8 cellular contexts compared by ENCODE assay signal in genomic region chr5:169583424-169584215, GRCh38. TPM values are rescaled to one million over a fixed set of nuclear protein-coding genes. Genes with fewer than 3 reads are reported as not detected.
DNase-seq lines count a peak whose midpoint lies in the region; ATAC-seq and TF ChIP-seq lines count a peak whose summit lies in the region.

A gene with protein sequence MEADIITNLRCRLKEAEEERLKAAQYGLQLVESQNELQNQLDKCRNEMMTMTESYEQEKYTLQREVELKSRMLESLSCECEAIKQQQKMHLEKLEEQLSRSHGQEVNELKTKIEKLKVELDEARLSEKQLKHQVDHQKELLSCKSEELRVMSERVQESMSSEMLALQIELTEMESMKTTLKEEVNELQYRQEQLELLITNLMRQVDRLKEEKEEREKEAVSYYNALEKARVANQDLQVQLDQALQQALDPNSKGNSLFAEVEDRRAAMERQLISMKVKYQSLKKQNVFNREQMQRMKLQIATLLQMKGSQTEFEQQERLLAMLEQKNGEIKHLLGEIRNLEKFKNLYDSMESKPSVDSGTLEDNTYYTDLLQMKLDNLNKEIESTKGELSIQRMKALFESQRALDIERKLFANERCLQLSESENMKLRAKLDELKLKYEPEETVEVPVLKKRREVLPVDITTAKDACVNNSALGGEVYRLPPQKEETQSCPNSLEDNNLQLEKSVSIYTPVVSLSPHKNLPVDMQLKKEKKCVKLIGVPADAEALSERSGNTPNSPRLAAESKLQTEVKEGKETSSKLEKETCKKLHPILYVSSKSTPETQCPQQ (plus strand): TSS chr5:169583773. CDS start chr5:169588417, 4,644 bp downstream.

- H3K79me2 ChIP-seq in mesendoderm (ENCODE audit: control insufficient read depth, insufficient read depth, low read length), result peaks cover 30% of the 10 kb centered on the region

- no peaks in the 10 kb centered on the region for H3K9me3 Mint-ChIP-seq in activated CD8-positive, alpha-beta memory T cell treated with anti-CD3 and anti-CD28 coated beads, Interleukin-2, amount 10 ng/mL, durations not matched to agents 7 days and 5 days (ENCODE audit: low read depth)
- no peaks in the 10 kb centered on the region for H3K9me3 Mint-ChIP-seq in endodermal cell

- H3K36me3 ChIP-seq in NT2/D1 (ENCODE audit: insufficient read depth, insufficient read length, low read length) (peaks cover 25% of the 10 kb centered on the region), endodermal cell (ENCODE audit: control insufficient read depth, insufficient read depth, low read length) (peaks cover 7% of the 10 kb centered on the region), mesendoderm (ENCODE audit: control insufficient read depth, insufficient read depth, low read length) (no peaks in the 10 kb centered on the region)

- H3K27me3 ChIP-seq in NT2/D1 (ENCODE audit: insufficient read depth, insufficient read length) (no peaks in the 10 kb centered on the region), endodermal cell (ENCODE audit: control insufficient read depth, insufficient read depth, low read length, poor library complexity, severe bottlenecking) (peaks cover 12% of the 10 kb centered on the region), mesendoderm (ENCODE audit: insufficient read depth, low read length, poor library complexity) (no peaks in the 10 kb centered on the region)

- WGBS in endodermal cell (ENCODE audit: insufficient coverage in 1 of 2, insufficient read length in 1 of 2), 2 experiments, result 0% methylated on average over 9 to 53 of the region's 53 CpGs
- no CpG with 5 or more reads among the region's 53 CpGs for WGBS in mesendoderm (ENCODE audit: extremely low coverage, insufficient coverage, low lambda C conversion rate)

- peak within 1 kb of the TSS; percentile 98 for H3K56ac ChIP-seq in mesendoderm (ENCODE audit: low read length)

- H4K8ac ChIP-seq in mesendoderm (ENCODE audit: low read depth, low read length), result peak within 1 kb of the TSS; percentile 90

- peak within 1 kb of the TSS; percentile 91 for H3K4ac ChIP-seq in mesendoderm (ENCODE audit: low read depth, low read length)

- no peak within 1 kb of the TSS for H4K5ac ChIP-seq in mesendoderm (ENCODE audit: low read length)

- peak within 1 kb of the TSS; percentile 88 for H3K4me3 ChIP-seq in NT2/D1 (ENCODE audit: insufficient read length, low read depth)
- peak within 1 kb of the TSS; percentile 90 for H3K4me3 ChIP-seq in endodermal cell (ENCODE audit: low read length)
- peak within 1 kb of the TSS; percentile 99 for H3K4me3 ChIP-seq in mesendoderm (ENCODE audit: low read length)

- peak; percentile 93 for ATAC-seq in GM21381 (IDR thresholded peaks at IDR 0.05; ENCODE audit: unreplicated experiment)
- ATAC-seq in activated CD8-positive, alpha-beta memory T cell treated with anti-CD3 and anti-CD28 coated beads, Interleukin-2, amount 10 ng/mL, durations not matched to agents 7 days and 5 days, result peak; percentile 95

- H3K79me1 ChIP-seq in mesendoderm (ENCODE audit: low read length), result peaks cover 20% of the 10 kb centered on the region

- H3K36me3 Mint-ChIP-seq in activated CD8-positive, alpha-beta memory T cell treated with anti-CD3 and anti-CD28 coated beads, Interleukin-2, amount 10 ng/mL, durations not matched to agents 7 days and 5 days, result peaks cover 13% of the 10 kb centered on the region
- peaks cover 3% of the 10 kb centered on the region for H3K36me3 Mint-ChIP-seq in endodermal cell (ENCODE audit: low read depth)

- peaks cover 15% of the 10 kb centered on the region for H3K27me3 Mint-ChIP-seq in activated CD8-positive, alpha-beta memory T cell treated with anti-CD3 and anti-CD28 coated beads, Interleukin-2, amount 10 ng/mL, durations not matched to agents 7 days and 5 days
- peaks cover 7% of the 10 kb centered on the region for H3K27me3 Mint-ChIP-seq in endodermal cell (ENCODE audit: insufficient read depth)

- peak within 1 kb of the TSS; percentile 95 for H3K27ac Mint-ChIP-seq in activated CD8-positive, alpha-beta memory T cell treated with anti-CD3 and anti-CD28 coated beads, Interleukin-2, amount 10 ng/mL, durations not matched to agents 7 days and 5 days
- peak within 1 kb of the TSS; percentile 99 for H3K27ac Mint-ChIP-seq in endodermal cell

- DNase-seq in COR-L47 (lab: John Stamatoyannopoulos, UW) (peak; percentile 94), HUDEP-2 (lab: John Stamatoyannopoulos, UW; ENCODE audit: unreplicated experiment in 76 of 76) (peak; percentile 24 to 97 (median 89)), NT2/D1 (ENCODE audit: low read depth, low spot score) (peak; percentile 85), endodermal cell (peak; percentile 98), mesendoderm (peak; percentile 98)
- peak; percentile 97 for DNase-seq in activated CD8-positive, alpha-beta memory T cell treated with anti-CD3 and anti-CD28 coated beads, Interleukin-2, amount 10 ng/mL, durations not matched to agents 7 days and 5 days
- peak; percentile 88 for DNase-seq in stimulated activated CD8-positive, alpha-beta memory T cell treated with anti-CD3 and anti-CD28 coated beads, Interleukin-15, amount 100 ng/mL, for 1 hour (ENCODE audit: low read depth)

- peak within 1 kb of the TSS; percentile 18 for H3K23ac ChIP-seq in mesendoderm (ENCODE audit: low read length)

- H2BK120ac ChIP-seq in mesendoderm (ENCODE audit: low read depth, low read length), result peak within 1 kb of the TSS; percentile 4

- H3K4me1 Mint-ChIP-seq in activated CD8-positive, alpha-beta memory T cell treated with anti-CD3 and anti-CD28 coated beads, Interleukin-2, amount 10 ng/mL, durations not matched to agents 7 days and 5 days, result peaks cover 37% of the 10 kb centered on the region
- H3K4me1 Mint-ChIP-seq in endodermal cell, result peaks cover 28% of the 10 kb centered on the region

- H3K9ac ChIP-seq in NT2/D1 (ENCODE audit: insufficient read length, low read depth), result peak within 1 kb of the TSS; percentile 92
- peak within 1 kb of the TSS; percentile 94 for H3K9ac ChIP-seq in endodermal cell (ENCODE audit: extremely low read depth, low read length, poor library complexity, severe bottlenecking)
- H3K9ac ChIP-seq in mesendoderm (ENCODE audit: low read length), result peak within 1 kb of the TSS; percentile 99

- peak within 1 kb of the TSS; percentile 94 for H2BK5ac ChIP-seq in mesendoderm (ENCODE audit: low read length)

- no peak within 1 kb of the TSS for H2AK5ac ChIP-seq in mesendoderm (ENCODE audit: low read length)

- peak within 1 kb of the TSS; percentile 90 for H3K4me3 Mint-ChIP-seq in activated CD8-positive, alpha-beta memory T cell treated with anti-CD3 and anti-CD28 coated beads, Interleukin-2, amount 10 ng/mL, durations not matched to agents 7 days and 5 days
- H3K4me3 Mint-ChIP-seq in endodermal cell, result peak within 1 kb of the TSS; percentile 96

- peak within 1 kb of the TSS; percentile 79 for H3K18ac ChIP-seq in mesendoderm (ENCODE audit: low read length)

- H3K9me3 ChIP-seq in NT2/D1 (ENCODE audit: insufficient read depth, low read length) (no peaks in the 10 kb centered on the region), endodermal cell (ENCODE audit: control insufficient read depth, low read length) (no peaks in the 10 kb centered on the region)

- H3K27ac ChIP-seq in endodermal cell (ENCODE audit: low read depth, low read length), result peak within 1 kb of the TSS; percentile 76
- peak within 1 kb of the TSS; percentile 75 for H3K27ac ChIP-seq in mesendoderm (ENCODE audit: low read depth, low read length)

- CTCF ChIA-PET in activated CD8-positive, alpha-beta memory T cell treated with anti-CD3 and anti-CD28 coated beads, Interleukin-2, amount 10 ng/mL, durations not matched to agents 7 days and 5 days (lab: Charles Lee), result interaction anchor here (0.5 to 2.1 kb wide), 13 partner anchors 8 to 1248 kb away, joined by 3 to 10 read pairs (median 3); partner anchors contain the start of gene DOCK2

- no peak within 1 kb of the TSS for H2BK15ac ChIP-seq in mesendoderm (replicated peaks; ENCODE audit: low read depth)

- TF ChIP-seq CTCF in endodermal cell (conservative IDR thresholded peaks at IDR 0.05), result no peak

- no peaks in the 10 kb centered on the region for H3K4me1 ChIP-seq in NT2/D1 (ENCODE audit: insufficient read depth, insufficient read length)
- H3K4me1 ChIP-seq in endodermal cell (ENCODE audit: control insufficient read depth, insufficient read depth, low read length), result peaks cover 8% of the 10 kb centered on the region
- H3K4me1 ChIP-seq in mesendoderm (ENCODE audit: control insufficient read depth, low read depth, low read length), result no peaks in the 10 kb centered on the region

- peak within 1 kb of the TSS; percentile 95 for H3K4me2 ChIP-seq in mesendoderm (ENCODE audit: low read length)

RNA-seq across cellular contexts. Expression of the gene that starts here (rescaled TPM):
- 10 to 100 TPM; 45.6 to 48.6 TPM for total RNA-seq in activated CD8-positive, alpha-beta memory T cell treated with anti-CD3 and anti-CD28 coated beads, Interleukin-2, amount 10 ng/mL, durations not matched to agents 7 days and 5 days
- total RNA-seq in endodermal cell, result 10 to 100 TPM; 42.0 to 47.4 TPM
- polyA plus RNA-seq in endodermal cell (2013, experiment 1 of 2), result 55.4 TPM
- 52.3 TPM for polyA plus RNA-seq in endodermal cell (2013, experiment 2 of 2)
- 60.5 TPM for polyA plus RNA-seq in mesendoderm (2013, experiment 1 of 2)
- 60.8 TPM for polyA plus RNA-seq in mesendoderm (2013, experiment 2 of 2)

Comparison
In these comparisons a context has a peak if more than half of its experiments do, and no peak if none do; other contexts are left out.
1. Peak in every context shown above with its lines: DNase-seq, ATAC-seq, H3K4me3 ChIP-seq and H3K27ac ChIP-seq.